1 cellular context compared by ENCODE assay signal in the genomic region with DNA sequence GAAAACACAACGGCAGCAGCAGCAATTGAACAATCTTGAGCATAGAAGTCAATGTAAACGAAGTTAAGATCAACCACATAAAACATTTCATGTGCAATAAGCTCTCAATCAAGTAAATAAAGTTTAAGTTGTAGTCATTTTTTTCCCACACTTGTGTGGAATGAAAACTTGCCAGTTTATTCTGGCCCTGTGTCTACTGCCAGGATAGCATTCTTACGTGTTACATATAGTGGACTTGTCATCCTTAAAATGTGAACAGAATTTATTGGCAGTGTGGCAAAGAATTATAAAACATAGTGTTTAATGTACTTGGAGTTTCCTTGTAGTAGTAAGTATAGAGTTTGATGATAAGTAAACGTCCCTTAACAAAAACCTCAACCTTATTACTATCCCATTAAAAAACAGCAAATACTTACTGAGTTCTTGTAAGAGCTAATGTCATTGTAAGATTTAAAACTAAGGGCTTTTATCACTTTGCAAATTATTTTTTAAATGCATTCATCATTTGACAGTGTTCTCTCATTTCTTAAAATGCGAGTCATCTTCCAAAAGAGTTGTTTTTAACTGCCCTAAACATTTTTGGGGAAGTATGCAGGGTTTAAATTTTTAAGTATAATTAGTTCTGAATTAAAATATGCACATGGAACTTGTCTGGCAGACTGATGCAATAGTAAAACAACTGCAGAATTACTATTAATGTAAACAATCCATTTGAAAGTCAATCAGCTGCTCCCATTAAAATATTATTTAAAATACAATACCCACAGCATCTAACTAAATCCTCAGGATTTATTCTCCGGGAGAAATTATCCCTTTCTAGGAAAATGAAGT.
TF ChIP-seq lines count a peak whose summit lies in the region.

No MANE protein-coding gene starts in this region.

TF ChIP-seq in IMR-90, 13 proteins besides CTCF, POLR2A, EP300 and RAD21 (continued from another document):
- no peak for TF ChIP-seq CHD1 (IDR thresholded peaks at IDR 0.05; ENCODE audit: low read depth, low read length)
- no peak for TF ChIP-seq ELK1 (IDR thresholded peaks at IDR 0.05; ENCODE audit: borderline replicate concordance, low read depth, low read length)
- TF ChIP-seq CEBPB (IDR thresholded peaks at IDR 0.05; ENCODE audit: low read depth, low read length) = no peak
- no peak for TF ChIP-seq RCOR1 (IDR thresholded peaks at IDR 0.05; ENCODE audit: insufficient replicate concordance, low read length)
- no peak for TF ChIP-seq BHLHE40 (IDR thresholded peaks at IDR 0.05; ENCODE audit: low read depth, low read length)
TF ChIP-seq in IMR-90: peak in this region for 0.
